In genomic region chr12:70660620-70661219, GRCh38 we compare ENCODE assay signal across 10 cellular contexts. TPM values are rescaled to one million over a fixed set of nuclear protein-coding genes. Genes with fewer than 3 reads are reported as not detected.
DNase-seq lines count a peak whose midpoint lies in the region; FAIRE-seq and TF ChIP-seq lines count a peak whose summit lies in the region.
"Had no signal": no experiment of that assay in that cellular context is flagged by ENCODE, and none has a peak within 500 bp of the region (broad histone marks: within the 10 kb centered on the region; RNA-seq: fewer than 3 reads in every experiment).

No MANE protein-coding gene starts in this region.

- no peak for FAIRE-seq in endothelial cell of umbilical vein (lab: Jason Lieb, UNC)

- H3K4me3 ChIP-seq in GM06990 (replicated peaks; ENCODE audit: low read depth, low read length): no peak overlapping the region
- no peak overlapping the region for H3K4me3 ChIP-seq in OCI-LY3 (ENCODE audit: low read length)
- no peak overlapping the region for H3K4me3 ChIP-seq in endothelial cell of umbilical vein (replicated peaks in 1 of 3; ENCODE audit: insufficient read depth in 1 of 3, low read depth in 1 of 3, low read length in 3 of 3)

- H3K9me1 ChIP-seq in endothelial cell of umbilical vein (replicated peaks; ENCODE audit: control insufficient read depth, extremely low read depth, insufficient read depth, low read length): no peaks in the 10 kb centered on the region

- TF ChIP-seq POLR2A in endothelial cell of umbilical vein (IDR thresholded peaks at IDR 0.05; ENCODE audit: low read depth, low read length): no peak

- H4K20me1 ChIP-seq in OCI-LY3 (ENCODE audit: insufficient read depth, low read length) (no peaks in the 10 kb centered on the region), endothelial cell of umbilical vein (replicated peaks; ENCODE audit: control insufficient read depth, extremely low read depth, insufficient read depth, low read length) (no peaks in the 10 kb centered on the region)

- intact Hi-C loops in endothelial cell of umbilical vein (cut with micrococcal nuclease): loop anchor here (1.0 kb wide), 3 partner anchors 11 to 31 kb away; no protein-coding TSS in a partner anchor

- H3K9me3 ChIP-seq in OCI-LY3 (ENCODE audit: insufficient read depth, low read length) (no peaks in the 10 kb centered on the region), endothelial cell of umbilical vein (replicated peaks; ENCODE audit: control insufficient read depth, insufficient read depth, low read length) (no peaks in the 10 kb centered on the region)

- POLR2A ChIA-PET in endothelial cell of umbilical vein (lab: Charles Lee): no interaction called here

- peak overlapping the region; percentile 26 for H3K27ac ChIP-seq in OCI-LY3 (ENCODE audit: low read length)
- peak overlapping the region; percentile 97 for H3K27ac ChIP-seq in endothelial cell of umbilical vein (ENCODE audit: insufficient read depth, low read depth, low read length)

- H3K36me3 ChIP-seq in GM06990 (ENCODE audit: control insufficient read depth, insufficient read depth, low read length) (no peaks in the 10 kb centered on the region), OCI-LY3 (replicated peaks; ENCODE audit: low read depth, low read length) (no peaks in the 10 kb centered on the region), endothelial cell of umbilical vein (ENCODE audit: control insufficient read depth in 2 of 2, extremely low read depth in 1 of 2, insufficient read depth in 2 of 2, low read length in 2 of 2) (no peaks in the 10 kb centered on the region)

- peak; percentile 21 for DNase-seq in GM06990 (ENCODE audit: extremely low read depth, insufficient read length)
- DNase-seq in endothelial cell of umbilical vein (ENCODE audit: low read depth, low spot score): peak; percentile 57
- DNase-seq in non-pigmented ciliary epithelial cell (ENCODE audit: low read depth): peak; percentile 90
- DNase-seq in NCI-H526 treated with DMSO at 0.1 percent for 48 hours (lab: John Stamatoyannopoulos, UW): no peak
- DNase-seq in NCI-H2081 (lab: John Stamatoyannopoulos, UW): no peak
- DNase-seq in NCI-H2196 (lab: John Stamatoyannopoulos, UW; ENCODE audit: unreplicated experiment): no peak
- no peak for DNase-seq in cerebellum (ENCODE audit: low spot score)
- DNase-seq: NCI-H146, T-helper 9 cell had no signal

- H3K9ac ChIP-seq in OCI-LY3 (ENCODE audit: low read length) (no peak overlapping the region), endothelial cell of umbilical vein (replicated peaks; ENCODE audit: extremely low read depth, insufficient read depth, low read length) (peak overlapping the region; percentile 78)

- BruUV-seq in endothelial cell of umbilical vein (replicated peaks; lab: Mats Ljungman, UMichigan): no TSS peak

- H2AFZ ChIP-seq in OCI-LY3 (ENCODE audit: low read depth, low read length) (peak overlapping the region; percentile 66; the same call in 1 of the 2 replicates), endothelial cell of umbilical vein (ENCODE audit: low read depth, low read length) (peak overlapping the region; percentile 20)

- H3K4me2 ChIP-seq in OCI-LY3 (ENCODE audit: low read length) (peak overlapping the region; percentile 45), endothelial cell of umbilical vein (ENCODE audit: insufficient read depth, low read length) (peak overlapping the region; percentile 35)

- CTCF ChIA-PET in endothelial cell of umbilical vein (lab: Charles Lee): interaction anchor here (1.2 to 1.7 kb wide), 2 partner anchors 30 to 55 kb away, joined by 3 read pairs; no protein-coding TSS in a partner anchor

- peaks cover 23% of the 10 kb centered on the region for H3K4me1 ChIP-seq in OCI-LY3 (ENCODE audit: low read length)
- H3K4me1 ChIP-seq in endothelial cell of umbilical vein (ENCODE audit: control insufficient read depth, extremely low read depth, insufficient read depth, low read length): peaks cover 40% of the 10 kb centered on the region

- TF ChIP-seq CTCF in GM06990 (IDR thresholded peaks at IDR 0.05; ENCODE audit: insufficient read depth, low read length, poor library complexity, severe bottlenecking) (no peak), OCI-LY3 (IDR thresholded peaks at IDR 0.05; ENCODE audit: low read depth, low read length) (no peak), endothelial cell of umbilical vein (IDR thresholded peaks at IDR 0.05; ENCODE audit: extremely low read depth in 1 of 2, insufficient read depth in 1 of 2, low read depth in 1 of 2, low read length in 2 of 2) (no peak)

- dilution Hi-C loops in endothelial cell of umbilical vein (cut with MboI; ENCODE audit: extremely low pct_ligation_motif_present, low sequenced_read_pairs): no loop called here

- H3K27me3 ChIP-seq in GM06990 (replicated peaks; ENCODE audit: control insufficient read depth, insufficient read depth, low read length): no peaks in the 10 kb centered on the region
- no peaks in the 10 kb centered on the region for H3K27me3 ChIP-seq in OCI-LY3 (ENCODE audit: low read depth, low read length)
- H3K27me3 ChIP-seq in endothelial cell of umbilical vein (ENCODE audit: control insufficient read depth in 2 of 2, insufficient read depth in 2 of 2, low read length in 2 of 2): no peaks in the 10 kb centered on the region

- H3K79me2 ChIP-seq in OCI-LY3 (ENCODE audit: low read length) (no peaks in the 10 kb centered on the region), endothelial cell of umbilical vein (ENCODE audit: control insufficient read depth, insufficient read depth, low read length) (no peaks in the 10 kb centered on the region)

TF ChIP-seq in endothelial cell of umbilical vein, 7 proteins besides CTCF, POLR2A, EP300 and RAD21:
- no peak for TF ChIP-seq JUN (IDR thresholded peaks at IDR 0.05; ENCODE audit: borderline replicate concordance, insufficient read depth, insufficient read length, low read depth)
- no peak for TF ChIP-seq EZH2 (IDR thresholded peaks at IDR 0.05; ENCODE audit: borderline replicate concordance, low read depth, low read length, severe bottlenecking)
- no peak for TF ChIP-seq POLR2AphosphoS5 (IDR thresholded peaks at IDR 0.05; ENCODE audit: insufficient read depth, low read depth, low read length)
- TF ChIP-seq MAX (IDR thresholded peaks at IDR 0.05; ENCODE audit: insufficient read depth, insufficient read length): no peak
- no peak for TF ChIP-seq GATA2 (IDR thresholded peaks at IDR 0.05; ENCODE audit: insufficient read depth, insufficient read length, low read depth, low read length)
- no peak for TF ChIP-seq MYC (IDR thresholded peaks at IDR 0.05; ENCODE audit: low read depth, low read length)
- no peak for TF ChIP-seq FOS (IDR thresholded peaks at IDR 0.05; ENCODE audit: borderline replicate concordance, insufficient read depth, low read length)

RNA-seq across cellular contexts. Expression of gene PTPRB, which starts 23.5 kb away (rescaled TPM):
- total RNA-seq in endothelial cell of umbilical vein (150 and 151 TPM in 2 replicates), cerebellum (8.3 TPM)
- 64.1 and 66.4 TPM in 2 replicates for polyA plus RNA-seq in endothelial cell of umbilical vein
- polyA plus RNA-seq in endothelial cell of umbilical vein (2011; cell fraction: cytosol; rRNA removed): 46.2 and 51.4 TPM in 2 replicates
- 231 and 235 TPM in 2 replicates for polyA plus RNA-seq in endothelial cell of umbilical vein (2011; cell fraction: nucleus; rRNA removed)
- polyA plus RNA-seq in endothelial cell of umbilical vein (2012): 45.3 and 57.4 TPM in 2 replicates
- 454 and 506 TPM in 2 replicates for polyA minus RNA-seq in endothelial cell of umbilical vein
- 0.82 TPM for polyA minus RNA-seq in endothelial cell of umbilical vein (2011; cell fraction: cytosol; rRNA and poly(A)+ RNA removed)
- polyA minus RNA-seq in endothelial cell of umbilical vein (2011; cell fraction: nucleus; rRNA and poly(A)+ RNA removed): 485 and 688 TPM in 2 replicates

Comparison
In these comparisons a context has a peak if more than half of its experiments do, and no peak if none do; other contexts are left out.
1. DNase-seq: peak in GM06990 (single experiment), endothelial cell of umbilical vein (single experiment) and non-pigmented ciliary epithelial cell (single experiment); none in NCI-H526 treated with DMSO at 0.1 percent for 48 hours (single experiment), NCI-H2081 (0 of 2), NCI-H2196 (single experiment) and cerebellum (single experiment).
2. RNA of gene PTPRB, which starts 23.5 kb away (total RNA-seq): 150 to 151 TPM in endothelial cell of umbilical vein; 8.3 TPM in cerebellum (single experiment); every median in the first group is over 10 times any median in the second.